In the genomic region with DNA sequence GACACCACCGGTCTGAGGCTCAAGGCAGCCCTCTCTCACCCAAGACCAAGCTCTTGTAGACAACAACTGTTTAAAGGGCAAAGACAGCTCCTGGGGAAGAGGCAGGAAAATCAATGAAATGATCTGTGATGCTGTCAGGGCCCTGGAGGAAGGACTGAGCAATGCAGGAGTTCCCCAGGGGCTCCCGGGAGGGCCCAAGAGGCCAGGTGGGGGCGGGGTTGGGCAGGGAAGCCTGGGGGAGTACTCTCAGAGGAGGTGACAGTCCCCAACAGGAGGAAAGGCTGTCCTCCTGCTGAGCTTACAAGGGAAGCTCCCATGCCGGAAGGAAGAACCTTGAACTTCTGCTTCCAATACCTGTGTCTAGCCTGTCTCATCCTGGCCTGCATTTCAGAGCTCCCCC, we compare ENCODE assay signal across 13 cellular contexts. TPM values are rescaled to one million over a fixed set of nuclear protein-coding genes. Genes with fewer than 3 reads are reported as not detected.
A peak's percentile ranks its signal among the peaks of the same experiment; 100 is the strongest.
DNase-seq lines count a peak whose midpoint lies in the region; ATAC-seq and TF ChIP-seq lines count a peak whose summit lies in the region.
"Had no signal": no experiment of that assay in that cellular context is flagged by ENCODE, and none has a peak within 500 bp of the region (broad histone marks: within the 10 kb centered on the region; RNA-seq: fewer than 3 reads in every experiment).

No MANE protein-coding gene starts in this region.

- H3K36me3 ChIP-seq in DND-41 (ENCODE audit: insufficient read depth, low read length) = no peaks in the 10 kb centered on the region
- H3K36me3 ChIP-seq: adrenal gland, thoracic aorta had no signal

- H3K4me1 Mint-ChIP-seq in activated CD4-positive, alpha-beta memory T cell treated with anti-CD3 and anti-CD28 coated beads for 36 hours (ENCODE audit: low read depth) = peaks cover 51% of the 10 kb centered on the region
- H3K4me1 Mint-ChIP-seq in memory B cell = peaks cover 35% of the 10 kb centered on the region

- H2AFZ ChIP-seq in DND-41 (ENCODE audit: low read depth, low read length) = no peak overlapping the region

- no peaks in the 10 kb centered on the region for H3K27me3 ChIP-seq in DND-41 (ENCODE audit: insufficient read depth, low read length, poor library complexity)
- H3K27me3 ChIP-seq: adrenal gland had no signal

- peak overlapping the region; percentile 94 for H3K27ac Mint-ChIP-seq in activated CD4-positive, alpha-beta memory T cell treated with anti-CD3 and anti-CD28 coated beads for 36 hours
- peak overlapping the region; percentile 83 for H3K27ac Mint-ChIP-seq in memory B cell

- ATAC-seq in DND-41 (ENCODE audit: insufficient read depth, low read depth) (no peak), GM18907 (IDR thresholded peaks at IDR 0.05; ENCODE audit: unreplicated experiment) (peak; percentile 18), memory B cell (ENCODE audit: low read depth) (no peak)

- no peak overlapping the region for H3K27ac ChIP-seq in DND-41 (ENCODE audit: low read length)
- H3K27ac ChIP-seq: thoracic aorta, VCaP had no signal

- peak overlapping the region; percentile 42 for H3K4me3 Mint-ChIP-seq in activated CD4-positive, alpha-beta memory T cell treated with anti-CD3 and anti-CD28 coated beads for 36 hours
- H3K4me3 Mint-ChIP-seq in memory B cell = peak overlapping the region; percentile 73

- no peaks in the 10 kb centered on the region for H3K79me2 ChIP-seq in DND-41 (ENCODE audit: insufficient read depth, low read length)

- no peak for TF ChIP-seq CTCF in DND-41 (IDR thresholded peaks at IDR 0.05; ENCODE audit: borderline replicate concordance, extremely low read depth, low read length, poor library complexity, severe bottlenecking)

- no peaks in the 10 kb centered on the region for H3K9me3 ChIP-seq in DND-41 (ENCODE audit: insufficient read depth, low read length, severe bottlenecking)
- H3K9me3 ChIP-seq: adrenal gland, thoracic aorta had no signal

- no peak overlapping the region for H3K4me3 ChIP-seq in DND-41 (ENCODE audit: low read depth in 1 of 2, low read length in 2 of 2)
- H3K4me3 ChIP-seq: thoracic aorta had no signal

- no peaks in the 10 kb centered on the region for H4K20me1 ChIP-seq in DND-41 (ENCODE audit: insufficient read depth, low read length)

- intact Hi-C loops in activated CD4-positive, alpha-beta memory T cell treated with anti-CD3 and anti-CD28 coated beads for 36 hours (cut with micrococcal nuclease) = loop anchor here (5.0 kb wide), 3 partner anchors 249 to 444 kb away; no protein-coding TSS in a partner anchor
- intact Hi-C loops in head of caudate nucleus (cut with DNase I) = loop anchor here (5.0 kb wide), 2 partner anchors 74 to 439 kb away; no protein-coding TSS in a partner anchor

- POLR2A ChIA-PET in activated CD4-positive, alpha-beta memory T cell treated with anti-CD3 and anti-CD28 coated beads for 36 hours (lab: Charles Lee) = interaction anchor here (1.3 to 1.9 kb wide), 4 partner anchors 38 to 84 kb away, joined by 3 to 8 read pairs (median 6); a partner anchor contains a TSS

- H3K9me3 Mint-ChIP-seq in activated CD4-positive, alpha-beta memory T cell treated with anti-CD3 and anti-CD28 coated beads for 36 hours = no peaks in the 10 kb centered on the region
- H3K9me3 Mint-ChIP-seq in memory B cell = no peaks in the 10 kb centered on the region

- peaks cover 20% of the 10 kb centered on the region for H3K4me1 ChIP-seq in DND-41 (ENCODE audit: insufficient read depth, low read length)
- H3K4me1 ChIP-seq: adrenal gland had no signal

- H3K27me3 Mint-ChIP-seq in activated CD4-positive, alpha-beta memory T cell treated with anti-CD3 and anti-CD28 coated beads for 36 hours = no peaks in the 10 kb centered on the region
- H3K27me3 Mint-ChIP-seq in memory B cell = peaks cover 1% of the 10 kb centered on the region

- H3K36me3 Mint-ChIP-seq in activated CD4-positive, alpha-beta memory T cell treated with anti-CD3 and anti-CD28 coated beads for 36 hours = no peaks in the 10 kb centered on the region
- no peaks in the 10 kb centered on the region for H3K36me3 Mint-ChIP-seq in memory B cell

- H3K4me2 ChIP-seq in DND-41 (ENCODE audit: insufficient read depth, low read length) = peak overlapping the region; percentile 44

- CTCF ChIA-PET in activated CD4-positive, alpha-beta memory T cell treated with anti-CD3 and anti-CD28 coated beads for 36 hours (lab: Charles Lee) = interaction anchor here (1.1 to 14.7 kb wide), 5 partner anchors 18 to 443 kb away, joined by 3 to 554 read pairs (median 42); a partner anchor contains a TSS

- DNase-seq in DND-41 (no peak), memory B cell (ENCODE audit: low spot score in 2 of 2) (no peak), NCI-H446 treated with DMSO at 0.1 percent for 48 hours (lab: John Stamatoyannopoulos, UW) (no peak), head of caudate nucleus (no peak), AML-193 (lab: John Stamatoyannopoulos, UW) (no peak), NCI-H82 (lab: John Stamatoyannopoulos, UW) (no peak)
- peak; percentile 66 for DNase-seq in activated CD4-positive, alpha-beta memory T cell treated with anti-CD3 and anti-CD28 coated beads for 36 hours
- DNase-seq: SIG-M5 had no signal

- H3K9ac ChIP-seq in DND-41 (ENCODE audit: low read depth, low read length) = no peak overlapping the region

RNA-seq across cellular contexts. Expression of a gene that starts 8.3 kb away (rescaled TPM):
- total RNA-seq in activated CD4-positive, alpha-beta memory T cell treated with anti-CD3 and anti-CD28 coated beads for 36 hours = under 1 TPM in 1 of 2 experiments, not detected in 1; 0.07 TPM
- total RNA-seq: fibroblast of villous mesenchyme, thoracic aorta had no signal
